18 cellular contexts compared by ENCODE assay signal in the genomic region with DNA sequence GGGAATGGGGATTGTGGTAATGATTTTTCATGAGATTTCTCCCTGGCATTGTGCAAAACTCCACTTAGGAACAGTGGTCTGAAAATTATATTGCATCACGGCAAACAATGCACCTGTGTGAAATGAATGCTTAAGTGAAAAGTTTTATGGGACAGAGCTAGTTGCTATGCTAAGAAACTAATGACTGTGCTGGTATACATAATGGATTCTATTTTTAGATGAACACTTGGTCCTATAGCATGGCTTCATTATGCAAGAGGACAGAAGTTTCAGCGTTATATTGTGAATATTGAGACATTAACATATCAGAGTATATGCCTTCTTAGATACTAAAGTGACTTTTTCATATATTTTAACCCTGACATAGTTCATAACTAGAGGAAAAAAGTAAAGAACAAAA.
"Had no signal": no experiment of that assay in that cellular context is flagged by ENCODE, and none has a peak within 500 bp of the region (broad histone marks: within the 10 kb centered on the region; RNA-seq: fewer than 3 reads in every experiment).

No MANE protein-coding gene starts in this region.

- H3K4me1 Mint-ChIP-seq: naive B cell had no signal

- H3K9me3 ChIP-seq: heart left ventricle, psoas muscle had no signal

- H3K36me3 ChIP-seq: heart left ventricle had no signal

- ATAC-seq: heart left ventricle, left lobe of liver, sciatic nerve had no signal

- H3K27me3 Mint-ChIP-seq: naive B cell had no signal

- H3K27me3 ChIP-seq: heart left ventricle had no signal

- DNase-seq: effector CD4-positive, alpha-beta T cell; foreskin melanocyte; heart left ventricle; hypothalamus; kidney glomerular epithelial cell; mesenchymal stem cell; midbrain; naive B cell; psoas muscle; retina; small intestine; stimulated activated CD4-positive, alpha-beta T cell treated with anti-CD3 and anti-CD28 coated beads, Interleukin-12 subunit alpha, Interleukin-12 subunit beta, amount 100 ng/mL, for 4 hours; stimulated activated naive CD4-positive, alpha-beta T cell treated with Interleukin-2 at 50 U/mL for 16 hours had no signal

- H3K27ac ChIP-seq: coronary artery had no signal

- H3K4me3 ChIP-seq: coronary artery, heart left ventricle, lung had no signal

- H3K4me3 Mint-ChIP-seq: naive B cell, nephron had no signal
